ENCODE assay signal across 26 cellular contexts in the genomic region with DNA sequence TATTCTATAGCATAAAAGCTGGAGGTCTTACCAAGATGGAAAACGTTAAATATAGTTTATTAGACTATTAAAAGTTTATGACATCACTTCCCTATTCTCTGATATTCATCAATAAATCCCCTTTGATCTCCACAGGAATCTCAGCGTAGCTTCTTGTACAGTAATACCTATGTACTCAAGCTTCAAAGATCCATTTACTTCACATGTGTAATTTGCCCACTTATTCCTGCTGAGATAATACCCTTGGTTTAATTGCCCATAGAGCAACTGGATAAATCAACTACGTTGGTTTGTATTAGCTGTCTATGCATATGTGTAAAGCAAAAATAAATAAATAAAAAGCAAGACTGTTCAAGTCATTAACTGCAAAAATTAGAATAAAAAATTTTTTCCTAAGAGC.
DNase-seq lines count a peak whose midpoint lies in the region; ATAC-seq and TF ChIP-seq lines count a peak whose summit lies in the region.
"Had no signal": no experiment of that assay in that cellular context is flagged by ENCODE, and none has a peak within 500 bp of the region (broad histone marks: within the 10 kb centered on the region; RNA-seq: fewer than 3 reads in every experiment).

No MANE protein-coding gene starts in this region.

- H3K36me3 ChIP-seq in OCI-LY1 (ENCODE audit: insufficient read depth, low read length) = no peaks in the 10 kb centered on the region
- no peaks in the 10 kb centered on the region for H3K36me3 ChIP-seq in mesendoderm (ENCODE audit: control insufficient read depth, insufficient read depth, low read length)
- H3K36me3 ChIP-seq: Peyer's patch had no signal

- no peak overlapping the region for H3K23ac ChIP-seq in mesendoderm (ENCODE audit: low read length)

- H3K79me2 ChIP-seq in OCI-LY1 (ENCODE audit: insufficient read depth, low read length) (no peaks in the 10 kb centered on the region), mesendoderm (ENCODE audit: control insufficient read depth, insufficient read depth, low read length) (peaks cover 2% of the 10 kb centered on the region)

- H3K4ac ChIP-seq in mesendoderm (ENCODE audit: low read depth, low read length) = no peak overlapping the region

- no peak overlapping the region for H3K4me3 Mint-ChIP-seq in Calu3 (ENCODE audit: low read depth, unreplicated experiment)
- no peak overlapping the region for H3K4me3 Mint-ChIP-seq in activated T-cell treated with anti-CD3 and anti-CD28 coated beads, Interleukin-2, amount 50 U/mL, for 72 hours
- H3K4me3 Mint-ChIP-seq: CD4-positive, alpha-beta memory T cell had no signal

- H3K4me2 ChIP-seq in OCI-LY1 (ENCODE audit: low read length) (no peak overlapping the region), mesendoderm (ENCODE audit: low read length) (no peak overlapping the region)

- peak overlapping the region; percentile 95 for H3K27ac ChIP-seq in OCI-LY1 (ENCODE audit: low read depth, low read length, poor library complexity, severe bottlenecking)
- no peak overlapping the region for H3K27ac ChIP-seq in mesendoderm (ENCODE audit: low read depth, low read length)
- H3K27ac ChIP-seq: Peyer's patch, SK-N-MC had no signal

- peaks cover 2% of the 10 kb centered on the region for H3K9me3 Mint-ChIP-seq in Calu3 (ENCODE audit: low read depth, unreplicated experiment)
- H3K9me3 Mint-ChIP-seq in activated T-cell treated with anti-CD3 and anti-CD28 coated beads, Interleukin-2, amount 50 U/mL, for 72 hours = peaks cover 0 to 3% of the 10 kb centered on the region in 2 donors

- H3K56ac ChIP-seq in mesendoderm (ENCODE audit: low read length) = no peak overlapping the region

- no peaks in the 10 kb centered on the region for H3K27me3 Mint-ChIP-seq in Calu3 (ENCODE audit: unreplicated experiment)
- H3K27me3 Mint-ChIP-seq in activated T-cell treated with anti-CD3 and anti-CD28 coated beads, Interleukin-2, amount 50 U/mL, for 72 hours (ENCODE audit: low read depth) = peaks cover 17% of the 10 kb centered on the region
- H3K27me3 Mint-ChIP-seq: CD4-positive, alpha-beta memory T cell had no signal

- H3K27me3 ChIP-seq in OCI-LY1 (ENCODE audit: insufficient read depth, low read length) (no peaks in the 10 kb centered on the region), mesendoderm (ENCODE audit: insufficient read depth, low read length, poor library complexity) (no peaks in the 10 kb centered on the region)
- H3K27me3 ChIP-seq: Peyer's patch had no signal

- no peak for ATAC-seq in GM21367 (IDR thresholded peaks at IDR 0.05; ENCODE audit: unreplicated experiment)
- no peak for ATAC-seq in activated T-cell treated with anti-CD3 and anti-CD28 coated beads, Interleukin-2, amount 50 U/mL, for 72 hours (replicated peaks in 1 of 2)
- ATAC-seq: HepG2 had no signal

- H3K4me1 ChIP-seq in OCI-LY1 (ENCODE audit: insufficient read depth, low read length, severe bottlenecking) (peaks cover 82% of the 10 kb centered on the region), mesendoderm (ENCODE audit: control insufficient read depth, low read depth, low read length) (peaks cover 9% of the 10 kb centered on the region)
- H3K4me1 ChIP-seq: Peyer's patch had no signal

- peaks cover 5% of the 10 kb centered on the region for H3K79me1 ChIP-seq in mesendoderm (ENCODE audit: low read length)

- peaks cover 74% of the 10 kb centered on the region for H3K4me1 Mint-ChIP-seq in Calu3 (ENCODE audit: low read depth, unreplicated experiment)
- no peaks in the 10 kb centered on the region for H3K4me1 Mint-ChIP-seq in activated T-cell treated with anti-CD3 and anti-CD28 coated beads, Interleukin-2, amount 50 U/mL, for 72 hours (ENCODE audit: low read depth)
- H3K4me1 Mint-ChIP-seq: CD4-positive, alpha-beta memory T cell had no signal

- intact Hi-C loops in Calu3 (cut with micrococcal nuclease; ENCODE audit: unreplicated experiment) = no loop called here

- H3K9me3 ChIP-seq in OCI-LY1 (ENCODE audit: low read length) = no peaks in the 10 kb centered on the region
- H3K9me3 ChIP-seq: Caco-2, Peyer's patch had no signal

- peak overlapping the region; percentile 21 for H3K27ac Mint-ChIP-seq in Calu3 (ENCODE audit: unreplicated experiment)
- no peak overlapping the region for H3K27ac Mint-ChIP-seq in activated T-cell treated with anti-CD3 and anti-CD28 coated beads, Interleukin-2, amount 50 U/mL, for 72 hours

- no peaks in the 10 kb centered on the region for H4K20me1 ChIP-seq in OCI-LY1 (ENCODE audit: insufficient read depth, low read length)

- TF ChIP-seq CTCF in Calu3 (IDR thresholded peaks at IDR 0.05; ENCODE audit: unreplicated experiment) (no peak), OCI-LY1 (IDR thresholded peaks at IDR 0.05; ENCODE audit: low read length) (no peak)

- H2AFZ ChIP-seq in OCI-LY1 (ENCODE audit: low read length) = no peak overlapping the region

- peaks cover 12% of the 10 kb centered on the region for H3K36me3 Mint-ChIP-seq in Calu3 (ENCODE audit: insufficient read depth, unreplicated experiment)
- no peaks in the 10 kb centered on the region for H3K36me3 Mint-ChIP-seq in activated T-cell treated with anti-CD3 and anti-CD28 coated beads, Interleukin-2, amount 50 U/mL, for 72 hours (ENCODE audit: insufficient read depth in 2 of 2)
- H3K36me3 Mint-ChIP-seq: CD4-positive, alpha-beta memory T cell had no signal

- H3K9ac ChIP-seq in OCI-LY1 (ENCODE audit: low read length) (no peak overlapping the region; the same call in 1 of the 2 replicates), mesendoderm (ENCODE audit: low read length) (no peak overlapping the region)

- CTCF ChIA-PET in Calu3 (lab: Charles Lee) = no interaction called here

- BruUV-seq in Calu3 (replicated peaks; lab: Mats Ljungman, UMichigan) = no TSS peak

- DNase-seq in Calu3 = no peak
- DNase-seq in NCI-H1417 treated with DMSO at 0.1 percent for 48 hours (lab: John Stamatoyannopoulos, UW) = peak; percentile 74
- DNase-seq in NCI-H2227 treated with DMSO at 0.1 percent for 48 hours (lab: John Stamatoyannopoulos, UW) = peak; percentile 60
- DNase-seq in OCI-M1 (lab: John Stamatoyannopoulos, UW) = no peak
- DNase-seq in mesendoderm = no peak
- no peak for DNase-seq in activated T-cell treated with anti-CD3 and anti-CD28 coated beads, Interleukin-2, amount 50 U/mL, for 72 hours
- DNase-seq: AML-193; C1 segment of cervical spinal cord; Caco-2; CD4-positive, alpha-beta memory T cell; DMS 273 treated with DMSO at 0.1 percent for 48 hours; DMS79; GF-D8; Kasumi-1; NCI-H1092 treated with DMSO at 0.1 percent for 48 hours; NCI-H1694; NCI-H2029 treated with DMSO at 0.1 percent for 48 hours; NCI-H510A; NCI-H774; Peyer's patch; SHP77 treated with DMSO at 0.1 percent for 48 hours; T-helper 9 cell had no signal

- H4K5ac ChIP-seq in mesendoderm (ENCODE audit: low read length) = no peak overlapping the region

- no peak overlapping the region for H2BK5ac ChIP-seq in mesendoderm (ENCODE audit: low read length)

- no peaks in the 10 kb centered on the region for H3K9me2 ChIP-seq in OCI-LY1 (ENCODE audit: low read depth, low read length)

- WGBS in mesendoderm (ENCODE audit: extremely low coverage, insufficient coverage, low lambda C conversion rate) = no CpG with 5 or more reads among the region's 3 CpGs

- H3F3A ChIP-seq in OCI-LY1 (ENCODE audit: insufficient read depth, low read length) = peaks cover 7% of the 10 kb centered on the region; the same call in 1 of the 2 replicates

- no peak overlapping the region for H2BK120ac ChIP-seq in mesendoderm (ENCODE audit: low read depth, low read length)

- no peak overlapping the region for H2BK15ac ChIP-seq in mesendoderm (replicated peaks; ENCODE audit: low read depth)

- no peak overlapping the region for H2AK5ac ChIP-seq in mesendoderm (ENCODE audit: low read length)

- H4K8ac ChIP-seq in mesendoderm (ENCODE audit: low read depth, low read length) = no peak overlapping the region

- no peak overlapping the region for H3K18ac ChIP-seq in mesendoderm (ENCODE audit: low read length)

- H3K4me3 ChIP-seq in OCI-LY1 (ENCODE audit: low read depth, low read length, poor library complexity, severe bottlenecking) = no peak overlapping the region
- no peak overlapping the region for H3K4me3 ChIP-seq in mesendoderm (ENCODE audit: low read length)
- H3K4me3 ChIP-seq: Peyer's patch, SK-N-MC had no signal

Comparison
In these comparisons a context has a peak if more than half of its experiments do, and no peak if none do; other contexts are left out.
1. DNase-seq: peak in NCI-H1417 treated with DMSO at 0.1 percent for 48 hours (single experiment) and NCI-H2227 treated with DMSO at 0.1 percent for 48 hours (single experiment); none in Calu3 (single experiment), OCI-M1 (single experiment), mesendoderm (single experiment) and activated T-cell treated with anti-CD3 and anti-CD28 coated beads, Interleukin-2, amount 50 U/mL, for 72 hours (0 of 2).